In genomic region chr7:47764746-47765145, GRCh38 we compare ENCODE assay signal across 14 cellular contexts.
"Had no signal": no experiment of that assay in that cellular context is flagged by ENCODE, and none has a peak within 500 bp of the region (broad histone marks: within the 10 kb centered on the region; RNA-seq: fewer than 3 reads in every experiment).

No MANE protein-coding gene starts in this region.

- H3K4me3 ChIP-seq: psoas muscle, upper lobe of left lung had no signal

- H3K27ac ChIP-seq: psoas muscle, upper lobe of left lung had no signal

- DNase-seq: activated CD4-positive, alpha-beta memory T cell treated with anti-CD3 and anti-CD28 coated beads for 36 hours; activated gamma-delta T cell; activated naive CD8-positive, alpha-beta T cell treated with anti-CD3 and anti-CD28 coated beads for 36 hours; activated T-cell treated with anti-CD3 and anti-CD28 coated beads, Interleukin-2, amount 50 U/mL, for 48 hours; aorta; hippocampal formation; left ventricle myocardium superior; naive thymus-derived CD4-positive, alpha-beta T cell; psoas muscle; stimulated activated CD4-positive, alpha-beta T cell treated with anti-CD3 and anti-CD28 coated beads, Interleukin-2, amount 100 ng/mL, for 24 hours; stimulated activated naive CD4-positive, alpha-beta T cell treated with Interleukin-2 at 50 U/mL for 16 hours; T1000; upper lobe of left lung had no signal

- H3K27me3 ChIP-seq: upper lobe of left lung had no signal

- H3K4me1 ChIP-seq: psoas muscle, upper lobe of left lung had no signal

- ATAC-seq: left ventricle myocardium superior; naive thymus-derived CD4-positive, alpha-beta T cell; psoas muscle; sciatic nerve had no signal

- H3K36me3 ChIP-seq: upper lobe of left lung had no signal

- H3K9me3 ChIP-seq: psoas muscle, upper lobe of left lung had no signal
